Comparison of ENCODE assay signal across 20 cellular contexts in the genomic region with DNA sequence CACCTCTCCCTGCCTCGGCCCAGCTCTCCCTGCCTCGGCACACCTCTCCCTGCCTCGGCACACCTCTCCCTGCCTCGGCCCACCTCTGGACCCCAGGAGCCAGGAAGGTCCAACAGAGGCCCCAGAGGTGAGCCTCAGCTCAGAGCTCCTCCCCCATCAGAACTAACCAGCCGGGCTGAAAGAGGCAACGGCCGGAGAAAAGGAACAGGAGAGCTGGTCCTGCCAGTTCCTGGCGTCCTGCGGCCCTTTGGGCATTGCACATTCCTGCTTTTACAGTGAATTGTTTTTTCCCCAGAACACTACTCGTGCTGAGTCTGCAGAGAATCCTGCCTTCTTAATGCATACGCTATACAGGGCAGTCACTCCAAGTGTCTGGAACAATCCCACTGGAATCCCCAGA. TPM values are rescaled to one million over a fixed set of nuclear protein-coding genes. Genes with fewer than 3 reads are reported as not detected.
DNase-seq lines count a peak whose midpoint lies in the region; ATAC-seq and TF ChIP-seq lines count a peak whose summit lies in the region.
"Had no signal": no experiment of that assay in that cellular context is flagged by ENCODE, and none has a peak within 500 bp of the region (broad histone marks: within the 10 kb centered on the region; RNA-seq: fewer than 3 reads in every experiment).

No MANE protein-coding gene starts in this region.

- no peak overlapping the region for H3K9ac ChIP-seq in BLaER1 treated with 17β-estradiol and CSF1 and Interleukin-3, amounts not matched to agents 10 nM and 100 nM
- H3K9ac ChIP-seq: GM23248 had no signal

- H3K27ac Mint-ChIP-seq in chondrocyte (ENCODE audit: unreplicated experiment) = no peak overlapping the region
- no peak overlapping the region for H3K27ac Mint-ChIP-seq in stimulated activated memory B cell treated with anti-CD40 and anti-IgM and Interleukin-4, amounts not matched to agents 10 μg/mL and 1 μg/mL and 100 μg/mL, for 72 hours
- H3K27ac Mint-ChIP-seq: CD14-positive monocyte; CD4-positive, alpha-beta T cell; CD8-positive, alpha-beta memory T cell; H9 had no signal

- peaks cover 0 to 19% (median 0%) of the 10 kb centered on the region in 11 experiments; a peak in 5 of 22 replicates for H4K20me1 ChIP-seq in BLaER1 treated with 17β-estradiol and CSF1 and Interleukin-3, amounts not matched to agents 10 nM and 100 nM

- intact Hi-C loops in posterior vena cava (cut with DNase I) (loop anchor here in 1 of 2 donors (5.0 kb wide), 1 partner anchor 349 kb away; no protein-coding TSS in a partner anchor), adrenal gland (cut with DNase I) (no loop called here)

- H3K4me3 ChIP-seq in BLaER1 treated with 17β-estradiol and CSF1 and Interleukin-3, amounts not matched to agents 10 nM and 100 nM = no peak overlapping the region
- no peak overlapping the region for H3K4me3 ChIP-seq in adrenal gland
- H3K4me3 ChIP-seq: GM23248 had no signal

- DNase-seq in chondrocyte (ENCODE audit: low spot score) = peak; percentile 68
- peak; percentile 55 for DNase-seq in left kidney (ENCODE audit: low read depth, low spot score)
- peak; percentile 31 for DNase-seq in posterior vena cava (ENCODE audit: low spot score)
- no peak for DNase-seq in adrenal gland
- DNase-seq: CD4-positive, alpha-beta T cell; CD8-positive, alpha-beta memory T cell; DMS 273 treated with DMSO at 0.1 percent for 48 hours; DMS79; EL; GF-D8; GM23248; H9 had no signal

- no peak for ATAC-seq in stimulated activated memory B cell treated with anti-CD40 and anti-IgM and Interleukin-4, amounts not matched to agents 10 μg/mL and 1 μg/mL and 100 μg/mL, for 72 hours
- ATAC-seq in GM19397 (IDR thresholded peaks at IDR 0.05; ENCODE audit: unreplicated experiment) = no peak
- ATAC-seq: HCT116 had no signal

- no peak for TF ChIP-seq CTCF in chondrocyte (IDR thresholded peaks at IDR 0.05)
- no peak for TF ChIP-seq CTCF in adrenal gland (IDR thresholded peaks at IDR 0.05)

- H3K27me3 Mint-ChIP-seq in chondrocyte (ENCODE audit: low read depth) = peaks cover 16% of the 10 kb centered on the region
- H3K27me3 Mint-ChIP-seq in stimulated activated memory B cell treated with anti-CD40 and anti-IgM and Interleukin-4, amounts not matched to agents 10 μg/mL and 1 μg/mL and 100 μg/mL, for 72 hours = no peaks in the 10 kb centered on the region
- H3K27me3 Mint-ChIP-seq: CD4-positive, alpha-beta T cell had no signal

- H3K4me3 Mint-ChIP-seq in chondrocyte (ENCODE audit: unreplicated experiment) = no peak overlapping the region
- no peak overlapping the region for H3K4me3 Mint-ChIP-seq in stimulated activated memory B cell treated with anti-CD40 and anti-IgM and Interleukin-4, amounts not matched to agents 10 μg/mL and 1 μg/mL and 100 μg/mL, for 72 hours
- H3K4me3 Mint-ChIP-seq: CD14-positive monocyte; CD4-positive, alpha-beta T cell; CD8-positive, alpha-beta memory T cell; H9 had no signal

- peaks cover 22 to 33% (median 26%) of the 10 kb centered on the region in 10 experiments for H3K4me1 ChIP-seq in BLaER1 treated with 17β-estradiol and CSF1 and Interleukin-3, amounts not matched to agents 10 nM and 100 nM
- no peaks in the 10 kb centered on the region for H3K4me1 ChIP-seq in adrenal gland (replicated peaks in 1 of 2)

- 83 to 97% (median 86%) methylated on average over 9 to 11 of the region's 11 CpGs for WGBS in adrenal gland, 4 donors

- H3K9me3 Mint-ChIP-seq in chondrocyte (ENCODE audit: low read depth) = no peaks in the 10 kb centered on the region
- no peaks in the 10 kb centered on the region for H3K9me3 Mint-ChIP-seq in stimulated activated memory B cell treated with anti-CD40 and anti-IgM and Interleukin-4, amounts not matched to agents 10 μg/mL and 1 μg/mL and 100 μg/mL, for 72 hours
- H3K9me3 Mint-ChIP-seq: CD4-positive, alpha-beta T cell; CD8-positive, alpha-beta memory T cell; H9 had no signal

- H3K4me2 ChIP-seq in BLaER1 treated with 17β-estradiol and CSF1 and Interleukin-3, amounts not matched to agents 10 nM and 100 nM = peak overlapping the region; percentile 28 to 78 (median 68); a peak in 20 of 22 replicates

- H3K9me3 ChIP-seq in BLaER1 treated with 17β-estradiol and CSF1 and Interleukin-3, amounts not matched to agents 10 nM and 100 nM (replicated peaks in 1 of 11) = no peaks in the 10 kb centered on the region
- no peaks in the 10 kb centered on the region for H3K9me3 ChIP-seq in adrenal gland (replicated peaks in 1 of 3)

- no peaks in the 10 kb centered on the region for H3K36me3 Mint-ChIP-seq in chondrocyte (ENCODE audit: low read depth)
- H3K36me3 Mint-ChIP-seq in stimulated activated memory B cell treated with anti-CD40 and anti-IgM and Interleukin-4, amounts not matched to agents 10 μg/mL and 1 μg/mL and 100 μg/mL, for 72 hours = no peaks in the 10 kb centered on the region
- H3K36me3 Mint-ChIP-seq: CD14-positive monocyte; CD8-positive, alpha-beta memory T cell had no signal

- H3K27ac ChIP-seq in BLaER1 treated with 17β-estradiol and CSF1 and Interleukin-3, amounts not matched to agents 10 nM and 100 nM = no peak overlapping the region
- no peak overlapping the region for H3K27ac ChIP-seq in adrenal gland
- H3K27ac ChIP-seq: GM23248 had no signal

- H3K36me3 ChIP-seq in BLaER1 treated with 17β-estradiol and CSF1 and Interleukin-3, amounts not matched to agents 10 nM and 100 nM = no peaks in the 10 kb centered on the region
- H3K36me3 ChIP-seq in adrenal gland (replicated peaks in 1 of 2) = no peaks in the 10 kb centered on the region

- H3K4me1 Mint-ChIP-seq in chondrocyte (ENCODE audit: low read depth) = no peaks in the 10 kb centered on the region
- H3K4me1 Mint-ChIP-seq in stimulated activated memory B cell treated with anti-CD40 and anti-IgM and Interleukin-4, amounts not matched to agents 10 μg/mL and 1 μg/mL and 100 μg/mL, for 72 hours = no peaks in the 10 kb centered on the region
- H3K4me1 Mint-ChIP-seq: CD8-positive, alpha-beta memory T cell had no signal

- TF ChIP-seq POLR2A in adrenal gland (IDR thresholded peaks at IDR 0.05) = no peak

- peaks cover 0 to 23% (median 16%) of the 10 kb centered on the region in 11 experiments; a peak in 14 of 22 replicates for H3K27me3 ChIP-seq in BLaER1 treated with 17β-estradiol and CSF1 and Interleukin-3, amounts not matched to agents 10 nM and 100 nM
- no peaks in the 10 kb centered on the region for H3K27me3 ChIP-seq in adrenal gland

RNA-seq across cellular contexts. Expression of a gene that starts 45.8 kb away (rescaled TPM):
- total RNA-seq in chondrocyte (not detected in 3 replicates), posterior vena cava (under 1 TPM in 1 of 2 donors, not detected in 1; 0.38 TPM), adrenal gland (1 to 10 TPM in 2 of 8 donors, not detected in 6; 1.1 to 2.5 TPM)
- polyA plus RNA-seq in adrenal gland = 1 to 10 TPM in 1 of 3 donors, under 1 TPM in 2; 0.22 to 1.6 (median 0.61) TPM
- total RNA-seq: A673; CD4-positive, alpha-beta T cell; CD8-positive, alpha-beta memory T cell; G401; GM23248 had no signal
- polyA plus RNA-seq: BJ, CD14-positive monocyte, GM23248 had no signal

RNA-seq across cellular contexts. Expression of a gene that starts 49.1 kb away (rescaled TPM):
- total RNA-seq in chondrocyte = 0.12 to 0.41 TPM in 2 of 3 replicates, not detected in the other
- total RNA-seq in posterior vena cava = 1 to 10 TPM; 6.0 to 7.7 TPM
- total RNA-seq in adrenal gland = 10 to 100 TPM; 11.0 to 39.6 (median 26.8) TPM
- polyA plus RNA-seq in adrenal gland = 10 to 100 TPM; 31.2 to 45.5 (median 36.5) TPM
- total RNA-seq: A673, G401, GM23248 had no signal
- polyA plus RNA-seq: BJ, CD14-positive monocyte had no signal

Comparison
In these comparisons a context has a peak if more than half of its experiments do, and no peak if none do; other contexts are left out.
1. DNase-seq: peak in chondrocyte (single experiment), left kidney (single experiment) and posterior vena cava (single experiment); none in adrenal gland (0 of 7).